Comparison of ENCODE assay signal across 18 cellular contexts in the genomic region with DNA sequence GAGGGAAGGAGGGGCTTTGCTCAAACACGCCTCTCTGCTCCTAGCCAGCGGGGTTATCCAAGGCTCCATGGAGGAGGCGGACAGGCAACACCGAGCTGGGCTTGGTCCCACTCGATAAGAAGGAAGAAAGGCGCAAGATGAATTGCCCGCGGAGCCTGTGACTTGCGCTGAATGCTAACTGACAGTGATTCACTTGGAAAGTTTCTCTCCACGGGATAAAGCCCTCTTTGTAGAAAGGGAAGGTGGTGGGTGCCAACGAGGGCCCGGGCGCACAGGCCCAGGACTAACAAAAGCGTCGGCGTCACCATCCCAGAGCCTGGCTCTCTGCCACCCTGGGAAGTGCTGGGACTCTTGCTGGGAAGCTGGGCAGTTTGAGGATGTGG.
A peak's percentile ranks its signal among the peaks of the same experiment; 100 is the strongest.
DNase-seq lines count a peak whose midpoint lies in the region; ATAC-seq lines count a peak whose summit lies in the region.
"Had no signal": no experiment of that assay in that cellular context is flagged by ENCODE, and none has a peak within 500 bp of the region (broad histone marks: within the 10 kb centered on the region; RNA-seq: fewer than 3 reads in every experiment).

No MANE protein-coding gene starts in this region.

- peaks cover 0 to 17% (median 2%) of the 10 kb centered on the region in 4 donors for H3K4me1 Mint-ChIP-seq in naive thymus-derived CD8-positive, alpha-beta T cell
- H3K4me1 Mint-ChIP-seq: natural killer cell had no signal

- H3K27ac ChIP-seq in angular gyrus (ENCODE audit: low read depth, low read length) (peak overlapping the region; percentile 22), trophoblast cell (ENCODE audit: low read depth, low read length) (no peak overlapping the region)
- H3K27ac ChIP-seq: lower lobe of right lung, right atrium auricular region had no signal

- H2BK120ac ChIP-seq in trophoblast cell (ENCODE audit: insufficient read depth, low read length, poor library complexity): no peak overlapping the region

- peaks cover 5% of the 10 kb centered on the region for H3K79me1 ChIP-seq in trophoblast cell (ENCODE audit: low read length)

- H3K36me3 Mint-ChIP-seq in naive thymus-derived CD8-positive, alpha-beta T cell: no peaks in the 10 kb centered on the region
- H3K36me3 Mint-ChIP-seq: natural killer cell had no signal

- no peak overlapping the region for H3K18ac ChIP-seq in trophoblast cell (ENCODE audit: low read length)

- no peak overlapping the region for H4K12ac ChIP-seq in trophoblast cell (ENCODE audit: low read depth, low read length)

- H3K14ac ChIP-seq in trophoblast cell (ENCODE audit: low read length): no peak overlapping the region

- no peak overlapping the region for H3K4me3 Mint-ChIP-seq in naive thymus-derived CD8-positive, alpha-beta T cell
- H3K4me3 Mint-ChIP-seq: natural killer cell had no signal

- H3K9ac ChIP-seq in trophoblast cell (ENCODE audit: low read length): no peak overlapping the region

- H3K36me3 ChIP-seq in trophoblast cell (ENCODE audit: control insufficient read depth in 1 of 2, insufficient read depth in 2 of 2, low read length in 2 of 2): peaks cover 21 to 38% of the 10 kb centered on the region in 2 experiments
- H3K36me3 ChIP-seq: lower lobe of right lung, right atrium auricular region had no signal

- no peak overlapping the region for H3K23ac ChIP-seq in trophoblast cell (ENCODE audit: low read length)

- H3K4me3 ChIP-seq in trophoblast cell (ENCODE audit: low read depth, low read length): no peak overlapping the region
- H3K4me3 ChIP-seq: lower lobe of right lung, right atrium auricular region had no signal

- H4K8ac ChIP-seq in trophoblast cell (ENCODE audit: low read depth, low read length): no peak overlapping the region

- H3K9me3 ChIP-seq in trophoblast cell (ENCODE audit: insufficient read depth, low read depth, low read length): peaks cover 5% of the 10 kb centered on the region
- H3K9me3 ChIP-seq: lower lobe of right lung, right atrium auricular region had no signal

- POLR2A ChIA-PET in naive thymus-derived CD8-positive, alpha-beta T cell (lab: Charles Lee): no interaction called here

- H2AK5ac ChIP-seq in trophoblast cell (ENCODE audit: low read length): no peak overlapping the region

- H4K91ac ChIP-seq in trophoblast cell (ENCODE audit: low read depth, low read length): no peak overlapping the region

- H3K4me1 ChIP-seq in trophoblast cell (ENCODE audit: control insufficient read depth in 1 of 2, insufficient read depth in 2 of 2, low read length in 2 of 2): peaks cover 22 to 37% of the 10 kb centered on the region in 2 experiments

- no peak overlapping the region for H3K4me2 ChIP-seq in trophoblast cell (ENCODE audit: low read length)

- no CpG with 5 or more reads among the region's 16 CpGs for WGBS in trophoblast cell (ENCODE audit: extremely low coverage, insufficient coverage, insufficient read length)

- no peak overlapping the region for H2AFZ ChIP-seq in trophoblast cell (ENCODE audit: insufficient read depth, low read length, poor library complexity)

- H3K79me2 ChIP-seq in trophoblast cell (ENCODE audit: control insufficient read depth, insufficient read depth, low read length, poor library complexity): peaks cover 48% of the 10 kb centered on the region

- no peak for ATAC-seq in HG02588 (IDR thresholded peaks at IDR 0.05; ENCODE audit: unreplicated experiment)
- no peak for ATAC-seq in GM18502 (IDR thresholded peaks at IDR 0.05; ENCODE audit: poor library complexity, unreplicated experiment)
- no peak for ATAC-seq in naive thymus-derived CD8-positive, alpha-beta T cell
- ATAC-seq: lower lobe of right lung had no signal

- H3K27me3 ChIP-seq in trophoblast cell (ENCODE audit: insufficient read depth, low read length): no peaks in the 10 kb centered on the region
- H3K27me3 ChIP-seq: right atrium auricular region had no signal

- no peaks in the 10 kb centered on the region for H3K9me3 Mint-ChIP-seq in naive thymus-derived CD8-positive, alpha-beta T cell
- H3K9me3 Mint-ChIP-seq: natural killer cell had no signal

- no peak overlapping the region for H2BK12ac ChIP-seq in trophoblast cell (ENCODE audit: low read length)

- H2BK5ac ChIP-seq in trophoblast cell (ENCODE audit: low read depth, low read length, poor library complexity): no peak overlapping the region

- DNase-seq in COLO829 (ENCODE audit: low spot score): peak; percentile 88
- peak; percentile 94 for DNase-seq in foreskin melanocyte
- DNase-seq in trophoblast cell: no peak
- no peak for DNase-seq in retina
- DNase-seq in naive thymus-derived CD8-positive, alpha-beta T cell: no peak
- DNase-seq: activated CD4-positive, CD25-positive, alpha-beta regulatory T cell treated with anti-CD3 and anti-CD28 coated beads, Interleukin-2, amount 50 U/mL, for 72 hours; activated effector memory CD4-positive, alpha-beta T cell treated with Interleukin-2 at 50 U/mL for 16 hours; amniotic stem cell; DMS 273 treated with DMSO at 0.1 percent for 48 hours; HCEC 1CT; lower lobe of right lung; natural killer cell; NCI-H187; NCI-H510A had no signal

- H3K27me3 Mint-ChIP-seq in naive thymus-derived CD8-positive, alpha-beta T cell: peaks cover 2 to 37% (median 6%) of the 10 kb centered on the region in 5 donors

- peak overlapping the region in 1 of 10 donors; percentile 11 for H3K27ac Mint-ChIP-seq in naive thymus-derived CD8-positive, alpha-beta T cell
- H3K27ac Mint-ChIP-seq: natural killer cell had no signal

- peak overlapping the region; percentile 4 for H3K4ac ChIP-seq in trophoblast cell (ENCODE audit: low read depth, low read length)

Comparison
In these comparisons a context has a peak if more than half of its experiments do, and no peak if none do; other contexts are left out.
1. DNase-seq: peak in COLO829 (single experiment) and foreskin melanocyte (single experiment); none in trophoblast cell (0 of 2), retina (single experiment) and naive thymus-derived CD8-positive, alpha-beta T cell (0 of 10).